ENCODE assay signal across 10 cellular contexts in genomic region chr1:15678578-15678977, GRCh38. TPM values are rescaled to one million over a fixed set of nuclear protein-coding genes. Genes with fewer than 3 reads are reported as not detected.
DNase-seq lines count a peak whose midpoint lies in the region; ATAC-seq and TF ChIP-seq lines count a peak whose summit lies in the region.
"Had no signal": no experiment of that assay in that cellular context is flagged by ENCODE, and none has a peak within 500 bp of the region (broad histone marks: within the 10 kb centered on the region; RNA-seq: fewer than 3 reads in every experiment).

No MANE protein-coding gene starts in this region.

- H3K4ac ChIP-seq in H9 (ENCODE audit: low read depth, low read length): no peak overlapping the region

- no peak overlapping the region for H4K91ac ChIP-seq in H9 (ENCODE audit: insufficient read length, low read depth, low read length)

- H3K4me1 Mint-ChIP-seq in H9: peaks cover 7 to 11% of the 10 kb centered on the region in 2 experiments

- no peak overlapping the region for H3K56ac ChIP-seq in H9 (ENCODE audit: insufficient read length, low read depth, low read length)

- no CpG with 5 or more reads among the region's 1 CpG for WGBS in H9 (ENCODE audit: extremely low coverage, insufficient read length, low lambda C conversion rate)
- WGBS in heart left ventricle, 4 donors: 78 to 91% (median 87%) methylated on average over 1 of the region's 1 CpG

- no peak overlapping the region for H2BK12ac ChIP-seq in H9 (ENCODE audit: insufficient read length, low read depth, low read length)

- no peak overlapping the region for H3K27ac Mint-ChIP-seq in H9
- H3K27ac Mint-ChIP-seq: brain had no signal

- H3K23ac ChIP-seq in H9 (ENCODE audit: insufficient read length, low read depth, low read length): no peak overlapping the region

- no peak overlapping the region for H3K4me2 ChIP-seq in H9 (ENCODE audit: insufficient read depth, insufficient read length, low read length)

- no peak for TF ChIP-seq CTCF in H9 (conservative IDR thresholded peaks at IDR 0.05)
- TF ChIP-seq CTCF in foreskin fibroblast (IDR thresholded peaks at IDR 0.05; ENCODE audit: low read depth, low read length): no peak
- no peak for TF ChIP-seq CTCF in heart left ventricle (IDR thresholded peaks at IDR 0.05)
- TF ChIP-seq CTCF in tibial artery (IDR thresholded peaks at IDR 0.05): no peak

- H3K9ac ChIP-seq in H9 (ENCODE audit: extremely low read depth, insufficient read length, low read length): no peak overlapping the region

- H3K36me3 ChIP-seq in heart left ventricle (no peaks in the 10 kb centered on the region), tibial artery (no peaks in the 10 kb centered on the region)

- H3K4me3 Mint-ChIP-seq in H9: no peak overlapping the region
- H3K4me3 Mint-ChIP-seq: brain had no signal

- no peaks in the 10 kb centered on the region for H4K20me1 ChIP-seq in H9 (ENCODE audit: control insufficient read depth, insufficient read depth, insufficient read length)

- H3K18ac ChIP-seq in H9 (ENCODE audit: insufficient read length, low read depth, low read length): no peak overlapping the region

- no peaks in the 10 kb centered on the region for H3K79me2 ChIP-seq in H9 (ENCODE audit: insufficient read depth, low read length)

- H2BK120ac ChIP-seq in H9 (ENCODE audit: low read depth, low read length, poor library complexity, severe bottlenecking): no peak overlapping the region

- peaks cover 3% of the 10 kb centered on the region; the same call in 1 of the 2 replicates for H3K4me1 ChIP-seq in H9 (ENCODE audit: insufficient read depth, low read length)
- H3K4me1 ChIP-seq in heart left ventricle: peaks cover 0 to 53% (median 3%) of the 10 kb centered on the region in 12 donors
- peaks cover 0 to 22% (median 11%) of the 10 kb centered on the region in 4 donors for H3K4me1 ChIP-seq in tibial artery

- H3K23me2 ChIP-seq in H9 (ENCODE audit: insufficient read length, low read depth, low read length, poor library complexity, severe bottlenecking): no peaks in the 10 kb centered on the region

- no peaks in the 10 kb centered on the region for H3K9me3 ChIP-seq in H9 (ENCODE audit: control insufficient read depth, low read depth, low read length)
- H3K9me3 ChIP-seq in heart left ventricle: no peaks in the 10 kb centered on the region
- H3K9me3 ChIP-seq in tibial artery: no peaks in the 10 kb centered on the region

- H3K4me3 ChIP-seq in foreskin fibroblast (ENCODE audit: low read depth in 1 of 2, low read length in 2 of 2): no peak overlapping the region
- H3K4me3 ChIP-seq in heart left ventricle: no peak overlapping the region
- H3K4me3 ChIP-seq in tibial artery: no peak overlapping the region

- no peak overlapping the region for H4K8ac ChIP-seq in H9 (replicated peaks; ENCODE audit: insufficient read length, low read depth, low read length)

- no peak overlapping the region for H2BK15ac ChIP-seq in H9 (ENCODE audit: low read depth, low read length)

- no peaks in the 10 kb centered on the region for H3K79me1 ChIP-seq in H9 (ENCODE audit: insufficient read depth, low read depth, low read length, poor library complexity, severe bottlenecking)

- peaks cover 0 to 7% (median 5%) of the 10 kb centered on the region in 3 experiments; a peak in 3 of 7 replicates for H3K36me3 Mint-ChIP-seq in H9 (ENCODE audit: insufficient read depth in 1 of 3, low read depth in 3 of 3)
- H3K36me3 Mint-ChIP-seq: brain had no signal

- no peak overlapping the region for H2BK5ac ChIP-seq in H9 (ENCODE audit: insufficient read length, low read length)

- H3K27me3 ChIP-seq in H9 (ENCODE audit: insufficient read depth, low read length) (no peaks in the 10 kb centered on the region), heart left ventricle (no peaks in the 10 kb centered on the region), tibial artery (no peaks in the 10 kb centered on the region)

- no peaks in the 10 kb centered on the region for H3K27me3 Mint-ChIP-seq in H9 (ENCODE audit: low read depth)

- peak; percentile 49 for DNase-seq in AG08395 (ENCODE audit: low spot score)
- peak; percentile 66 for DNase-seq in H9
- DNase-seq in SIG-M5 (lab: John Stamatoyannopoulos, UW): peak; percentile 23
- DNase-seq in foreskin fibroblast: peak; percentile 84 to 85
- no peak for DNase-seq in NCI-H2081 (lab: John Stamatoyannopoulos, UW)
- no peak for DNase-seq in central memory CD4-positive, alpha-beta T cell
- DNase-seq in heart left ventricle: no peak
- DNase-seq in tibial artery: no peak
- DNase-seq: NCI-H1105 had no signal

- H3K27ac ChIP-seq in H9 (ENCODE audit: insufficient read length, low read depth, low read length) (no peak overlapping the region), heart left ventricle (no peak overlapping the region), tibial artery (no peak overlapping the region)

- no peak for TF ChIP-seq POLR2A in heart left ventricle (IDR thresholded peaks at IDR 0.05)

- no peak overlapping the region for H4K5ac ChIP-seq in H9 (ENCODE audit: insufficient read length, low read depth, low read length)

- peaks cover 12 to 18% of the 10 kb centered on the region in 2 experiments for H3K9me3 Mint-ChIP-seq in H9

- H3T11ph ChIP-seq in H9 (ENCODE audit: low read length): no peak overlapping the region

- ATAC-seq in heart left ventricle: no peak

- H2BK20ac ChIP-seq in H9 (ENCODE audit: low read depth, low read length, poor library complexity, severe bottlenecking): no peak overlapping the region

- intact Hi-C loops in heart left ventricle (cut with DNase I) (no loop called here), tibial artery (cut with DNase I; ENCODE audit: low total_unique reads) (no loop called here)

- no peak overlapping the region for H2AK5ac ChIP-seq in H9 (ENCODE audit: insufficient read length, low read length)

- H3K14ac ChIP-seq in H9 (ENCODE audit: insufficient read depth, low read length): no peak overlapping the region

- H2AFZ ChIP-seq in H9 (ENCODE audit: low read length): no peak overlapping the region

RNA-seq across cellular contexts. Expression of gene PLEKHM2, which starts 5.5 kb away (rescaled TPM):
- total RNA-seq in H9 (2021): 45.9 and 50.4 TPM in 2 replicates
- 100 to 1,000 TPM in 2 of 9 donors, 10 to 100 TPM in 7; 69.9 to 150 (median 84.4) TPM for total RNA-seq in heart left ventricle
- polyA plus RNA-seq in heart left ventricle: 100 to 1,000 TPM in 1 of 2 donors, 10 to 100 TPM in 1; 83.1 to 104 TPM

RNA-seq across cellular contexts. Expression of gene SLC25A34, which starts 57.5 kb away (rescaled TPM):
- total RNA-seq in H9 (2021): 0.94 and 1.5 TPM in 2 replicates
- 10 to 100 TPM in 6 of 9 donors, 1 to 10 TPM in 3; 4.8 to 71.2 (median 17.8) TPM for total RNA-seq in heart left ventricle
- polyA plus RNA-seq in heart left ventricle: 10 to 100 TPM in 1 of 2 donors, 1 to 10 TPM in 1; 1.6 to 25.9 TPM

Comparison
In these comparisons a context has a peak if more than half of its experiments do, and no peak if none do; other contexts are left out.
1. DNase-seq: peak in AG08395 (single experiment), H9 (single experiment), SIG-M5 (single experiment) and foreskin fibroblast (2 of 2); none in NCI-H2081 (0 of 2), central memory CD4-positive, alpha-beta T cell (single experiment), heart left ventricle (0 of 5) and tibial artery (0 of 2).